In genomic region chr1:244836135-244836521, GRCh38 we compare ENCODE assay signal across 3 cellular contexts.
TF ChIP-seq lines count a peak whose summit lies in the region.

No MANE protein-coding gene starts in this region.

TF ChIP-seq in HEK293T, 16 proteins besides CTCF, POLR2A, EP300 and RAD21 (continued from another document):
- peak; percentile 9; the same call in 1 of the 2 replicates for TF ChIP-seq ELF4 (IDR thresholded peaks at IDR 0.05)

TF ChIP-seq in SK-N-SH, 30 proteins besides CTCF, POLR2A, EP300 and RAD21 (continued from another document):
- TF ChIP-seq IRF3 (IDR thresholded peaks at IDR 0.05; ENCODE audit: low read depth, low read length) (no peak), RXRA (IDR thresholded peaks at IDR 0.05; ENCODE audit: borderline replicate concordance, low read depth) (no peak), FOXM1 (IDR thresholded peaks at IDR 0.05; ENCODE audit: low read depth) (no peak), ZBTB33 (IDR thresholded peaks at IDR 0.05; ENCODE audit: borderline replicate concordance, low read depth) (no peak)

TF ChIP-seq in endothelial cell of umbilical vein, 7 proteins besides CTCF, POLR2A, EP300 and RAD21 (continued from another document):
- TF ChIP-seq MYC (IDR thresholded peaks at IDR 0.05; ENCODE audit: low read depth, low read length) (no peak), JUN (IDR thresholded peaks at IDR 0.05; ENCODE audit: borderline replicate concordance, insufficient read depth, insufficient read length, low read depth) (no peak)
TF ChIP-seq in endothelial cell of umbilical vein: peak in this region for 0.
